Comparison of ENCODE assay signal across 10 cellular contexts in the genomic region with DNA sequence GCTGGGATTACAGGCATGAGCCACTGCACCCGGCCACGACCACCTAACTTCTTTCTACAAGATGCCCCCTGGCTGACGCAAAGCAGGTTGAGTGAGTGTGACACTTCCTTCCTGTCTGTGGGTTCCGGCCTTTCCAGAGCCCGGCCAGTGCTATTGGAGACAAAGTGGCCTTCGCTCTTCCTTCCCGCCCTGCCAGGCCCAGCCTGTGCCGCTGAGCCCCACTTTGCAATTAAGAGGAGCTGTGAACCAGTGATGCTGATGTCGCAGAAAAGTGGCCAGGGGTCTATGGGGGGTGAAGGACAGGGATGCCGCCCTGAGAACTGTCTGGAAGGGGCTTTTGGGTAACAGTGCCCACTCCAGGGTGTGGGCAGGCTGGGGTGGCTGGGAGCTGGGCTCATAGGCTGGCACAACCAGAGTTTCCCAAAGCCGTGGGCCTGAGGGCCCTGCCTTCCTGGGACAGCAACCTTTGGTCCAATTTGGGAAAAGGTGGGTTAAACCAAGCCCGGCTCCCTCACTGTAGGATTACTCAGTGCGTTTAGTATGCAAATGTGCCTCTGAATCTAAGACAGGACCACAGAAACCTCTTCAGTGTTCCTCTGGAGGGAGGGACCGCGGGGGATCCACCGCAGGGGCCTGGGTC.
DNase-seq lines count a peak whose midpoint lies in the region; ATAC-seq and TF ChIP-seq lines count a peak whose summit lies in the region.
"Had no signal": no experiment of that assay in that cellular context is flagged by ENCODE, and none has a peak within 500 bp of the region (broad histone marks: within the 10 kb centered on the region; RNA-seq: fewer than 3 reads in every experiment).

No MANE protein-coding gene starts in this region.

- POLR2A ChIA-PET in HCT116 (lab: Charles Lee): interaction anchor here (0.6 kb wide), 1 partner anchor 82 kb away, joined by 3 read pairs; no protein-coding TSS in a partner anchor

- H3K36me3 ChIP-seq in HCT116 (ENCODE audit: control insufficient read depth in 1 of 2, insufficient read depth in 2 of 2, low read length in 2 of 2) (peaks cover 2 to 17% of the 10 kb centered on the region in 2 experiments; a peak in 1 of 4 replicates), adipocyte (ENCODE audit: control insufficient read depth, insufficient read depth, low read length, severe bottlenecking) (no peaks in the 10 kb centered on the region), left lung (no peaks in the 10 kb centered on the region), stomach smooth muscle (ENCODE audit: control insufficient read depth in 2 of 2, insufficient read depth in 2 of 2, low read length in 2 of 2) (no peaks in the 10 kb centered on the region)

- peak overlapping the region; percentile 27 for H3K9ac ChIP-seq in HCT116 (ENCODE audit: low read length)
- peak overlapping the region; percentile 70 for H3K9ac ChIP-seq in adipocyte (ENCODE audit: low read length)
- peak overlapping the region; percentile 29 to 54 for H3K9ac ChIP-seq in stomach smooth muscle (ENCODE audit: low read length in 2 of 2)

- peak overlapping the region; percentile 31 for H3K27ac ChIP-seq in HCT116 (ENCODE audit: low read depth, low read length)
- H3K27ac ChIP-seq in left lung: peak overlapping the region; percentile 65 to 74
- H3K27ac ChIP-seq in stomach smooth muscle (ENCODE audit: low read length): peak overlapping the region; percentile 58

- H3K4me3 ChIP-seq in HCT116 (replicated peaks in 1 of 2; ENCODE audit: low read depth in 1 of 2, low read length in 2 of 2) (no peak overlapping the region), adipocyte (ENCODE audit: low read length) (peak overlapping the region; percentile 60), left lung (no peak overlapping the region), stomach smooth muscle (ENCODE audit: low read length in 2 of 2) (no peak overlapping the region)
- H3K4me3 ChIP-seq: lung had no signal

- TF ChIP-seq RAD21 in HCT116 (IDR thresholded peaks at IDR 0.05; ENCODE audit: low read depth): no peak

- no peak overlapping the region for H2AFZ ChIP-seq in HCT116 (ENCODE audit: low read depth, low read length, poor library complexity, severe bottlenecking)

- intact Hi-C loops in HCT116 (cut with micrococcal nuclease): no loop called here
- intact Hi-C loops in left lung (cut with DNase I): no loop called here

- DNase-seq in HCT116 (ENCODE audit: low read depth, low spot score) (no peak), adipocyte (ENCODE audit: low read depth) (no peak), left lung (peak; percentile 63 to 87), DMS153 treated with DMSO at 0.1 percent for 48 hours (lab: John Stamatoyannopoulos, UW; ENCODE audit: unreplicated experiment) (no peak)
- no peak for DNase-seq in stimulated activated CD4-positive, alpha-beta T cell treated with anti-CD3 and anti-CD28 coated beads, Interleukin-4, amount 100 ng/mL, for 24 hours
- DNase-seq: NCI-H146; stimulated activated naive B cell treated with anti-CD40 and anti-IgM and Interleukin-4, amounts not matched to agents 10 μg/mL and 1 μg/mL and 100 μg/mL, for 72 hours had no signal

- no peaks in the 10 kb centered on the region; the same call in 1 of the 2 replicates for H4K20me1 ChIP-seq in HCT116 (ENCODE audit: insufficient read depth)

- H3K4me2 ChIP-seq in HCT116 (ENCODE audit: low read length): peak overlapping the region; percentile 50

- no peaks in the 10 kb centered on the region for H3K9me2 ChIP-seq in HCT116 (ENCODE audit: insufficient read depth)

- H3K9me3 ChIP-seq in HCT116 (ENCODE audit: control insufficient read depth in 1 of 2, insufficient read depth in 1 of 2, low read depth in 1 of 2, low read length in 2 of 2) (no peaks in the 10 kb centered on the region), adipocyte (ENCODE audit: control insufficient read depth, low read length) (no peaks in the 10 kb centered on the region), left lung (no peaks in the 10 kb centered on the region), stomach smooth muscle (ENCODE audit: control insufficient read depth in 2 of 2, low read length in 2 of 2) (no peaks in the 10 kb centered on the region)

- peaks cover 34 to 59% of the 10 kb centered on the region in 2 experiments for H3K4me1 ChIP-seq in HCT116 (ENCODE audit: control insufficient read depth in 1 of 2, insufficient read depth in 2 of 2, low read length in 2 of 2)
- peaks cover 48% of the 10 kb centered on the region for H3K4me1 ChIP-seq in adipocyte (ENCODE audit: control insufficient read depth, insufficient read depth, low read length)
- H3K4me1 ChIP-seq in left lung: peaks cover 23 to 52% of the 10 kb centered on the region in 2 donors
- H3K4me1 ChIP-seq in stomach smooth muscle (ENCODE audit: control insufficient read depth, insufficient read depth, low read length): peaks cover 44% of the 10 kb centered on the region

- ATAC-seq in HCT116 (no peak), left lung (no peak), GM18867 (IDR thresholded peaks at IDR 0.05; ENCODE audit: unreplicated experiment) (no peak)
- ATAC-seq: stimulated activated naive B cell treated with anti-CD40 and anti-IgM and Interleukin-4, amounts not matched to agents 10 μg/mL and 1 μg/mL and 100 μg/mL, for 72 hours had no signal

- peaks cover 86% of the 10 kb centered on the region for H3K79me2 ChIP-seq in HCT116 (ENCODE audit: insufficient read depth, low read length)

- TF ChIP-seq POLR2A in HCT116 (IDR thresholded peaks at IDR 0.05; ENCODE audit: borderline replicate concordance, extremely low read depth, insufficient read depth, insufficient read length): no peak

- CTCF ChIA-PET in HCT116 (lab: Charles Lee): no interaction called here

- no peak for TF ChIP-seq CTCF in HCT116 (IDR thresholded peaks at IDR 0.05 in 2 of 3, conservative IDR thresholded peaks at IDR 0.05 in 1 of 3; ENCODE audit: borderline replicate concordance in 1 of 3, insufficient read depth in 1 of 3, low read depth in 2 of 3, low read length in 2 of 3)
- TF ChIP-seq CTCF in left lung (IDR thresholded peaks at IDR 0.05): no peak

- H3K27me3 ChIP-seq in HCT116 (ENCODE audit: insufficient read depth, low read length) (no peaks in the 10 kb centered on the region), adipocyte (replicated peaks; ENCODE audit: control insufficient read depth, insufficient read depth, low read length) (no peaks in the 10 kb centered on the region), left lung (no peaks in the 10 kb centered on the region), stomach smooth muscle (ENCODE audit: control insufficient read depth in 1 of 2, insufficient read depth in 2 of 2, low read length in 2 of 2) (no peaks in the 10 kb centered on the region)

- no TSS peak for BruUV-seq in HCT116 (replicated peaks; lab: Mats Ljungman, UMichigan)

- RAD21 ChIA-PET in HCT116 (lab: Charles Lee; ENCODE audit: low non-redundant PET in 1 of 2, low total read pairs in 2 of 2, uncharacterized antibody in 2 of 2, unreplicated experiment in 2 of 2): no interaction called here

TF ChIP-seq in HCT116, 20 proteins besides CTCF, POLR2A, EP300 and RAD21:
- no peak for TF ChIP-seq POLR2AphosphoS5 (IDR thresholded peaks at IDR 0.05; ENCODE audit: low read depth, low read length)
- no peak for TF ChIP-seq EZH2 (IDR thresholded peaks at IDR 0.05)
- TF ChIP-seq, protein P1, sequence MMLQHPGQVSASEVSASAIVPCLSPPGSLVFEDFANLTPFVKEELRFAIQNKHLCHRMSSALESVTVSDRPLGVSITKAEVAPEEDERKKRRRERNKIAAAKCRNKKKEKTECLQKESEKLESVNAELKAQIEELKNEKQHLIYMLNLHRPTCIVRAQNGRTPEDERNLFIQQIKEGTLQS (IDR thresholded peaks at IDR 0.05): no peak
- TF ChIP-seq YY1 (IDR thresholded peaks at IDR 0.05; ENCODE audit: extremely low read depth, insufficient replicate concordance, low read depth, low read length): no peak
- no peak for TF ChIP-seq JUND (IDR thresholded peaks at IDR 0.05)
- TF ChIP-seq ZFX (IDR thresholded peaks at IDR 0.05): no peak
- TF ChIP-seq ZNF274 (IDR thresholded peaks at IDR 0.05; ENCODE audit: low read depth, low read length): no peak
- TF ChIP-seq MAX (IDR thresholded peaks at IDR 0.05): no peak
- TF ChIP-seq EGR1 (IDR thresholded peaks at IDR 0.05; ENCODE audit: low read depth): no peak
- no peak for TF ChIP-seq CBX3 (IDR thresholded peaks at IDR 0.05; ENCODE audit: low read depth)
- TF ChIP-seq SP1 (IDR thresholded peaks at IDR 0.05; ENCODE audit: low read depth): no peak
- TF ChIP-seq, protein P2, sequence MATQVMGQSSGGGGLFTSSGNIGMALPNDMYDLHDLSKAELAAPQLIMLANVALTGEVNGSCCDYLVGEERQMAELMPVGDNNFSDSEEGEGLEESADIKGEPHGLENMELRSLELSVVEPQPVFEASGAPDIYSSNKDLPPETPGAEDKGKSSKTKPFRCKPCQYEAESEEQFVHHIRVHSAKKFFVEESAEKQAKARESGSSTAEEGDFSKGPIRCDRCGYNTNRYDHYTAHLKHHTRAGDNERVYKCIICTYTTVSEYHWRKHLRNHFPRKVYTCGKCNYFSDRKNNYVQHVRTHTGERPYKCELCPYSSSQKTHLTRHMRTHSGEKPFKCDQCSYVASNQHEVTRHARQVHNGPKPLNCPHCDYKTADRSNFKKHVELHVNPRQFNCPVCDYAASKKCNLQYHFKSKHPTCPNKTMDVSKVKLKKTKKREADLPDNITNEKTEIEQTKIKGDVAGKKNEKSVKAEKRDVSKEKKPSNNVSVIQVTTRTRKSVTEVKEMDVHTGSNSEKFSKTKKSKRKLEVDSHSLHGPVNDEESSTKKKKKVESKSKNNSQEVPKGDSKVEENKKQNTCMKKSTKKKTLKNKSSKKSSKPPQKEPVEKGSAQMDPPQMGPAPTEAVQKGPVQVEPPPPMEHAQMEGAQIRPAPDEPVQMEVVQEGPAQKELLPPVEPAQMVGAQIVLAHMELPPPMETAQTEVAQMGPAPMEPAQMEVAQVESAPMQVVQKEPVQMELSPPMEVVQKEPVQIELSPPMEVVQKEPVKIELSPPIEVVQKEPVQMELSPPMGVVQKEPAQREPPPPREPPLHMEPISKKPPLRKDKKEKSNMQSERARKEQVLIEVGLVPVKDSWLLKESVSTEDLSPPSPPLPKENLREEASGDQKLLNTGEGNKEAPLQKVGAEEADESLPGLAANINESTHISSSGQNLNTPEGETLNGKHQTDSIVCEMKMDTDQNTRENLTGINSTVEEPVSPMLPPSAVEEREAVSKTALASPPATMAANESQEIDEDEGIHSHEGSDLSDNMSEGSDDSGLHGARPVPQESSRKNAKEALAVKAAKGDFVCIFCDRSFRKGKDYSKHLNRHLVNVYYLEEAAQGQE (IDR thresholded peaks at IDR 0.05; ENCODE audit: low read depth): no peak
- TF ChIP-seq EZH2phosphoT487 (IDR thresholded peaks at IDR 0.05; ENCODE audit: borderline replicate concordance): no peak
- no peak for TF ChIP-seq SIN3A (IDR thresholded peaks at IDR 0.05; ENCODE audit: low read depth)

Comparison
In these comparisons a context has a peak if more than half of its experiments do, and no peak if none do; other contexts are left out.
1. DNase-seq: peak in left lung (2 of 2); none in HCT116 (single experiment), adipocyte (single experiment), stimulated activated CD4-positive, alpha-beta T cell treated with anti-CD3 and anti-CD28 coated beads, Interleukin-4, amount 100 ng/mL, for 24 hours (single experiment) and DMS153 treated with DMSO at 0.1 percent for 48 hours (single experiment).
2. Peak in every context shown above with its lines, with median percentiles within 50 percentile points of each other: H3K27ac ChIP-seq and H3K9ac ChIP-seq.